7 cellular contexts compared by ENCODE assay signal in the genomic region with DNA sequence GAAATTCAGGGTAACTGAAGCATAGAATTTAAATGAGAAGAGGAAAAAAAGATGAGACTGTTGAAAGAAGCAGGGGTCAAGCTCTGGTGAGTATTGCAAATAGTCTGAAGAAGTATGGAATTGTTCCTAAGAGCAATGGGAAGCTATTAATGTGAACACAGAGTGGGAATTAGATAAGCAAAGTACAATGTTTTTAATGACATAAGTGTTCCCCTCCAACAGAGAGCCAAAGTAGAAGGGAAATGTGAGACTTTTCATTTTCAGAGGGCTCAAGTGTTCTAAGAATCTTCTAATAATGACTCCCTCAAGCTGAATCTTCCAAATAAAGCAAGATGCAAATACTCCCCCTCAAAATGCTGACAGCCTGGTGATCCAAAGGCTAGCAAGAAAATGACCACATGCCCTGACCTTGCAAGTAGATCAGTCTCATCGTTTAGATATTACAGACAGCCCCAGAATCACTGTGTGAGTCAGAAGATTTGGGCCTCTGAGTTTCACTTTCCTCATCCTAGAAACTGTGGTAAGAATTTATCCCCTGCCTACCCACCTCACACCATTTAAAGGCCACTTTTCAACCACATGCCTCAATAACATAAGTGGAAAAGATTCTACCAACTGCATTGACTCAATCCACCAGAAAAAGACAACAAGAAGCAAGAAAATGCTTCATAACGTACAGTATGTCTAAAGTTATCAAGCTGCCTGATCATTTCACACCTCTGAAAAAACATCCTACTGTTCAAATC.
DNase-seq lines count a peak whose midpoint lies in the region; ATAC-seq and TF ChIP-seq lines count a peak whose summit lies in the region.
"Not testable (repeated sequence)": the region's sequence is repeated elsewhere in the genome, so short reads cannot be mapped to it uniquely, and the experiment has no call there.

No MANE protein-coding gene starts in this region.

- H3K4me3 ChIP-seq in mucosa of descending colon, result not testable (repeated sequence)

- BruUV-seq in MCF 10A (replicated peaks; lab: Mats Ljungman, UMichigan), result TSS peak; percentile 17

- not testable (repeated sequence) for H3K4me1 ChIP-seq in mucosa of descending colon (ENCODE audit: low read depth)

- not testable (repeated sequence) for H3K27ac Mint-ChIP-seq in activated B cell treated with CpG ODN at 0.5 μM for 24 hours
- H3K27ac Mint-ChIP-seq in MCF 10A (ENCODE audit: low read depth, unreplicated experiment), result peak overlapping the region; percentile 89

- not testable (repeated sequence) for H3K27me3 Mint-ChIP-seq in activated B cell treated with CpG ODN at 0.5 μM for 24 hours; MCF 10A (ENCODE audit: insufficient read depth, unreplicated experiment)

- H3K9me3 ChIP-seq in mucosa of descending colon, result not testable (repeated sequence)

- intact Hi-C loops in activated B cell treated with CpG ODN at 0.5 μM for 24 hours (cut with micrococcal nuclease); MCF 10A (cut with micrococcal nuclease); mucosa of descending colon (cut with DNase I, micrococcal nuclease): not testable (repeated sequence)

- peak; percentile 74 for ATAC-seq in GM18870 (IDR thresholded peaks at IDR 0.05; ENCODE audit: unreplicated experiment)
- ATAC-seq in GM21529 (IDR thresholded peaks at IDR 0.05; ENCODE audit: unreplicated experiment), result peak; percentile 51
- peak; percentile 67 for ATAC-seq in HG02885 (IDR thresholded peaks at IDR 0.05; ENCODE audit: poor library complexity, unreplicated experiment)
- ATAC-seq in HG03439 (IDR thresholded peaks at IDR 0.05; ENCODE audit: unreplicated experiment), result peak; percentile 56
- ATAC-seq in activated B cell treated with CpG ODN at 0.5 μM for 24 hours (ENCODE audit: low read depth), result peak; percentile 68
- ATAC-seq in mucosa of descending colon, result peak; percentile 55

- TF ChIP-seq CTCF in activated B cell treated with CpG ODN at 0.5 μM for 24 hours (IDR thresholded peaks at IDR 0.05); MCF 10A (IDR thresholded peaks at IDR 0.05; ENCODE audit: unreplicated experiment); mucosa of descending colon (IDR thresholded peaks at IDR 0.05): not testable (repeated sequence)

- not testable (repeated sequence) for H3K9me3 Mint-ChIP-seq in activated B cell treated with CpG ODN at 0.5 μM for 24 hours; MCF 10A (ENCODE audit: unreplicated experiment)

- POLR2A ChIA-PET in activated B cell treated with CpG ODN at 0.5 μM for 24 hours (lab: Charles Lee); MCF 10A (lab: Yijun Ruan, JAX): not testable (repeated sequence)

- H3K36me3 Mint-ChIP-seq in activated B cell treated with CpG ODN at 0.5 μM for 24 hours (ENCODE audit: low read depth); MCF 10A (ENCODE audit: insufficient read depth, unreplicated experiment): not testable (repeated sequence)

- H3K4me3 Mint-ChIP-seq in activated B cell treated with CpG ODN at 0.5 μM for 24 hours; MCF 10A (ENCODE audit: unreplicated experiment): not testable (repeated sequence)

- CTCF ChIA-PET in activated B cell treated with CpG ODN at 0.5 μM for 24 hours (lab: Charles Lee); MCF 10A (lab: Yijun Ruan, JAX): not testable (repeated sequence)

- not testable (repeated sequence) for H3K36me3 ChIP-seq in mucosa of descending colon (ENCODE audit: low read depth)

- not testable (repeated sequence) for DNase-seq in activated B cell treated with CpG ODN at 0.5 μM for 24 hours; MCF 10A (ENCODE audit: unreplicated experiment); mucosa of descending colon

- H3K4me1 Mint-ChIP-seq in activated B cell treated with CpG ODN at 0.5 μM for 24 hours, result not testable (repeated sequence)
- H3K4me1 Mint-ChIP-seq in MCF 10A (ENCODE audit: insufficient read depth, unreplicated experiment), result peaks cover 18% of the 10 kb centered on the region
